18 cellular contexts compared by ENCODE assay signal in genomic region chr17:64784353-64784798, GRCh38.
"Had no signal": no experiment of that assay in that cellular context is flagged by ENCODE, and none has a peak within 500 bp of the region (broad histone marks: within the 10 kb centered on the region; RNA-seq: fewer than 3 reads in every experiment).

No MANE protein-coding gene starts in this region.

- H3K4me3 ChIP-seq: right atrium auricular region, skin epidermis, tibial nerve, vagina had no signal

- ATAC-seq: left colon; naive thymus-derived CD4-positive, alpha-beta T cell; SK-N-SH treated with all-trans-retinoic acid at 6 μM for 48 hours; stimulated activated naive B cell treated with anti-CD40 and anti-IgM and Interleukin-4, amounts not matched to agents 10 μg/mL and 1 μg/mL and 100 μg/mL, for 72 hours had no signal

- H3K9me3 ChIP-seq: right atrium auricular region, tibial nerve, vagina had no signal

- H3K27me3 ChIP-seq: vagina had no signal

- H3K27me3 Mint-ChIP-seq: activated naive CD8-positive, alpha-beta T cell; stimulated activated naive B cell treated with anti-CD40 and anti-IgM and Interleukin-4, amounts not matched to agents 10 μg/mL and 1 μg/mL and 100 μg/mL, for 72 hours had no signal

- H3K36me3 Mint-ChIP-seq: activated naive CD8-positive, alpha-beta T cell had no signal

- H3K9me3 Mint-ChIP-seq: naive thymus-derived CD4-positive, alpha-beta T cell; stimulated activated naive B cell treated with anti-CD40 and anti-IgM and Interleukin-4, amounts not matched to agents 10 μg/mL and 1 μg/mL and 100 μg/mL, for 72 hours had no signal

- H3K27ac ChIP-seq: right atrium auricular region, tibial nerve, vagina, VCaP had no signal

- H3K27ac Mint-ChIP-seq: naive thymus-derived CD4-positive, alpha-beta T cell; stimulated activated naive B cell treated with anti-CD40 and anti-IgM and Interleukin-4, amounts not matched to agents 10 μg/mL and 1 μg/mL and 100 μg/mL, for 72 hours had no signal

- H3K4me3 Mint-ChIP-seq: activated naive CD8-positive, alpha-beta T cell; naive thymus-derived CD4-positive, alpha-beta T cell; stimulated activated naive B cell treated with anti-CD40 and anti-IgM and Interleukin-4, amounts not matched to agents 10 μg/mL and 1 μg/mL and 100 μg/mL, for 72 hours had no signal

- DNase-seq: activated CD4-positive, alpha-beta T cell treated with anti-CD3 and anti-CD28 coated beads, Interleukin-2, amount 50 U/mL, for 48 hours; amniotic stem cell; cortex of kidney; effector memory CD4-positive, alpha-beta T cell; foreskin melanocyte; left colon; naive thymus-derived CD4-positive, alpha-beta T cell; stimulated activated CD4-positive, alpha-beta T cell treated with anti-CD3 and anti-CD28 coated beads, Interleukin-15, amount 100 ng/mL, for 24 hours; stimulated activated CD4-positive, alpha-beta T cell treated with anti-CD3 and anti-CD28 coated beads, Interleukin-4, amount 100 ng/mL, for 1 hour; stimulated activated naive B cell treated with anti-CD40 and anti-IgM and Interleukin-4, amounts not matched to agents 10 μg/mL and 1 μg/mL and 100 μg/mL, for 72 hours; T-helper 1 cell had no signal
